Comparison of ENCODE assay signal across 8 cellular contexts in the genomic region with DNA sequence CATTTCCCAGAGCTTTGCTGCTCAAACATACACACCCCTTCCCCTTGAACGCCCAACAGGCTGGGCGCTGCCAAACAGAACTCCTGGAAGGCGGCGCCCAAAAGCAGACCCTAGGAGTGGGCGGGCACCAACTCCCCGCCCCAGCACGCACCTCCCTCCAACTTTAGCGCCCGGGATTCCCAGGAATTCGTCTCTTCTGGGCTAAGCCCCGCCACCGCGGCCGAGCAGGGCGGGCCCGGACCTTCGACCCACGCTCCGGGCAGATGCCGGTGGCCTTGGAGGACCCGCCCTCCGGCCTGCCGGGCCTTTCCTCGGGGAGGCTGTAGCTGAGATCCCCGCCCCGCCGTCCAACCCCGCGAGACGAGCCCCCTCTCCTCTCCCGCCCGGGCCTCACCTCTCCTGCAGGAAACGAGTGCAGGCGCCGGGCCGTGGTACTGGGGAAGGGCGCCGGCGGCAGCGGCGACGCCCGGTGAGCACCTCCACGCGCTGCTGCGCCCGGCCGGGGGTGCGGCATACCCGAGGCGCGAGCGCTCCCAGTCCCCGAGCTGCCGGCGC. TPM values are rescaled to one million over a fixed set of nuclear protein-coding genes. Genes with fewer than 3 reads are reported as not detected.
DNase-seq lines count a peak whose midpoint lies in the region.

No MANE protein-coding gene starts in this region.

- peaks cover 3 to 6% (median 4%) of the 10 kb centered on the region in 3 donors for H3K27me3 Mint-ChIP-seq in immature natural killer cell (ENCODE audit: low read depth in 3 of 3)

- peak overlapping the region in 5 of 6 donors; percentile 49 to 91 (median 75) for H3K27ac Mint-ChIP-seq in immature natural killer cell

- no peaks in the 10 kb centered on the region for H3K9me3 ChIP-seq in SJCRH30 (replicated peaks)
- no peaks in the 10 kb centered on the region for H3K9me3 ChIP-seq in skeletal muscle tissue (ENCODE audit: control insufficient read depth in 3 of 3, low read length in 3 of 3)

- H3K9ac ChIP-seq in skeletal muscle tissue (ENCODE audit: low read depth in 1 of 3, low read length in 3 of 3): peak overlapping the region; percentile 70 to 87 (median 82)

- H3K4me3 ChIP-seq in H7 (ENCODE audit: insufficient read depth, low read depth, low read length): peak overlapping the region; percentile 89
- H3K4me3 ChIP-seq in SJCRH30: peak overlapping the region; percentile 89
- peak overlapping the region; percentile 81 to 87 (median 86) for H3K4me3 ChIP-seq in skeletal muscle tissue (ENCODE audit: low read length in 3 of 3)

- peak in 3 of 4 experiments; percentile 4 to 39 (median 7) for DNase-seq in stimulated activated CD4-positive, alpha-beta T cell treated with anti-CD3 and anti-CD28 coated beads, Interleukin-1b, Interleukin-23, amount 100 ng/mL, for 24 hours (ENCODE audit: low read depth in 4 of 4, low spot score in 1 of 4)
- no peak for DNase-seq in stimulated activated CD4-positive, alpha-beta T cell treated with anti-CD3 and anti-CD28 coated beads, Interleukin-4, amount 100 ng/mL, for 24 hours
- DNase-seq in H7 (peak; percentile 92), LHCN-M2 (ENCODE audit: low read depth) (peak; percentile 66), SJCRH30 (peak; percentile 64 to 73), caudate nucleus (lab: John Stamatoyannopoulos, UW) (peak in 37 of 61 donors; percentile 8 to 79 (median 47)), immature natural killer cell (no peak)

- no peaks in the 10 kb centered on the region for H3K4me1 ChIP-seq in SJCRH30
- H3K4me1 ChIP-seq in skeletal muscle tissue (ENCODE audit: control insufficient read depth in 3 of 3, insufficient read depth in 3 of 3, low read length in 3 of 3): peaks cover 19 to 37% (median 28%) of the 10 kb centered on the region in 3 donors

- H3K4me1 Mint-ChIP-seq in immature natural killer cell: peaks cover 20 to 23% of the 10 kb centered on the region in 2 donors

- H3K9me3 Mint-ChIP-seq in immature natural killer cell: no peaks in the 10 kb centered on the region

- H3K27ac ChIP-seq in SJCRH30 (peak overlapping the region; percentile 84), caudate nucleus (ENCODE audit: low read depth, low read length) (peak overlapping the region; percentile 92), skeletal muscle tissue (ENCODE audit: low read depth, low read length) (peak overlapping the region; percentile 85)

- H3K36me3 ChIP-seq in H7 (replicated peaks; ENCODE audit: control insufficient read depth, insufficient read depth, low read length): no peaks in the 10 kb centered on the region
- no peaks in the 10 kb centered on the region for H3K36me3 ChIP-seq in SJCRH30
- H3K36me3 ChIP-seq in skeletal muscle tissue (ENCODE audit: control insufficient read depth in 3 of 3, insufficient read depth in 3 of 3, low read length in 3 of 3): no peaks in the 10 kb centered on the region

- peaks cover 0 to 7% (median 0%) of the 10 kb centered on the region in 3 donors for H3K36me3 Mint-ChIP-seq in immature natural killer cell

- H3K27me3 ChIP-seq in H7 (ENCODE audit: control insufficient read depth, insufficient read depth, low read length) (no peaks in the 10 kb centered on the region), SJCRH30 (no peaks in the 10 kb centered on the region), skeletal muscle tissue (ENCODE audit: control insufficient read depth in 3 of 3, insufficient read depth in 3 of 3, low read length in 3 of 3) (no peaks in the 10 kb centered on the region)

- H3K4me3 Mint-ChIP-seq in immature natural killer cell: peak overlapping the region; percentile 87 to 91 (median 89)

RNA-seq across cellular contexts. Expression of a gene that starts 0.7 kb away (rescaled TPM):
- 16.0 and 21.4 TPM in 2 replicates for total RNA-seq in H7 (2014; rRNA removed; shearing (Covaris generic))
- total RNA-seq in LHCN-M2 (2014; rRNA removed) (15.0 and 16.8 TPM in 2 replicates), skeletal muscle tissue (4.7 TPM)
- polyA plus RNA-seq in LHCN-M2 (2012): 14.7 TPM
- total RNA-seq in SJCRH30 (2014; rRNA removed; shearing (Covaris generic)): 15.3 and 16.0 TPM in 2 replicates
- polyA plus RNA-seq in immature natural killer cell: 10 to 100 TPM in 1 of 3 donors, 1 to 10 TPM in 2; 7.2 to 13.2 (median 9.7) TPM

Comparison
In these comparisons a context has a peak if more than half of its experiments do, and no peak if none do; other contexts are left out.
1. DNase-seq: peak in stimulated activated CD4-positive, alpha-beta T cell treated with anti-CD3 and anti-CD28 coated beads, Interleukin-1b, Interleukin-23, amount 100 ng/mL, for 24 hours (3 of 4), H7 (single experiment), LHCN-M2 (single experiment), SJCRH30 (2 of 2) and caudate nucleus (37 of 61); none in stimulated activated CD4-positive, alpha-beta T cell treated with anti-CD3 and anti-CD28 coated beads, Interleukin-4, amount 100 ng/mL, for 24 hours (single experiment) and immature natural killer cell (0 of 3).
2. Peak in every context shown above with its lines, with median percentiles within 50 percentile points of each other: H3K4me3 ChIP-seq and H3K27ac ChIP-seq.